Comparison of ENCODE assay signal across 1 cellular context in genomic region chr5:56550227-56550626, GRCh38.
TF ChIP-seq lines count a peak whose summit lies in the region.

No MANE protein-coding gene starts in this region.

TF ChIP-seq in HEK293, 187 proteins besides CTCF, POLR2A, EP300 and RAD21 (continued from another document):
- TF ChIP-seq ZBTB11 (tag by site-specific recombination; conservative IDR thresholded peaks at IDR 0.05; ENCODE audit: low read depth) = no peak
- TF ChIP-seq ZNF341 (tag by site-specific recombination; IDR thresholded peaks at IDR 0.05; ENCODE audit: low read depth) = no peak
TF ChIP-seq in HEK293: peak in this region for 1.
